ENCODE assay signal across 15 cellular contexts in the genomic region with DNA sequence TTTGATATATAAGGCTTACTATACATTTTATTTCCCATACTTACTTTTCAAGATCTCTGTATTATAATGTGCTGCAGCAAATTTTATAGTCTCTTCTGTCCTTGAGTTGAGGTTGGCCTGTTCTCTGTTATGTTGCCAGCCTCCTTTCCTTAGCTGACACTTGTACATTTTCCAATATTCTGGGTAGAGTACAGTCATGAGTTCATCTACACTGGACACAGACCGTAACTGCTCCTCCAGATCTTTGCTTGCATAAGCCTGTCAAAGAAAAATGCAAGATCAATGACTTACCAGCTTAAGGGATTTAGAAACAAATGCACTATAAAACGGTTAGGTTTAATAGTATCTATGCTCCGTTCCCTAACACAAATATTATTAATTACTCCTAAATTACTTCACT.
DNase-seq lines count a peak whose midpoint lies in the region; ATAC-seq and TF ChIP-seq lines count a peak whose summit lies in the region.
"Had no signal": no experiment of that assay in that cellular context is flagged by ENCODE, and none has a peak within 500 bp of the region (broad histone marks: within the 10 kb centered on the region; RNA-seq: fewer than 3 reads in every experiment).

No MANE protein-coding gene starts in this region.

- TF ChIP-seq CTCF in IMR-90 (conservative IDR thresholded peaks at IDR 0.05; ENCODE audit: low read depth, low read length) (no peak), fibroblast of pulmonary artery (IDR thresholded peaks at IDR 0.05; ENCODE audit: low read length, missing control alignments) (no peak), retinal pigment epithelial cell (conservative IDR thresholded peaks at IDR 0.05; ENCODE audit: low read depth, low read length) (no peak)

- no peak overlapping the region for H3K56ac ChIP-seq in IMR-90 (ENCODE audit: extremely low read depth, insufficient read depth, low read length)

- no peak overlapping the region for H2BK120ac ChIP-seq in IMR-90 (ENCODE audit: low read depth, low read length)

- H3K23ac ChIP-seq in IMR-90 (ENCODE audit: low read depth, low read length), result no peak overlapping the region

- peak overlapping the region; percentile 47; the same call in 1 of the 2 replicates for H3K18ac ChIP-seq in IMR-90 (ENCODE audit: low read depth, low read length)

- WGBS in IMR-90 (ENCODE audit: extremely low coverage in 2 of 2, insufficient read length in 1 of 2), 2 experiments, result no CpG with 5 or more reads among the region's 3 CpGs

- ATAC-seq in IMR-90 (ENCODE audit: low read depth), result peak; percentile 24
- ATAC-seq: A549; CD8-positive, alpha-beta T cell; HCT116 had no signal

- H3K9me3 ChIP-seq in IMR-90 (ENCODE audit: control insufficient read depth, insufficient read depth, low read length), result no peaks in the 10 kb centered on the region
- H3K9me3 ChIP-seq: A549 had no signal

- peaks cover 12% of the 10 kb centered on the region for H3K4me1 ChIP-seq in IMR-90 (ENCODE audit: control insufficient read depth, insufficient read depth, low read length)

- DNase-seq in IMR-90, result peak; percentile 46
- peak; percentile 89 for DNase-seq in amniotic epithelial cell (ENCODE audit: low read depth)
- DNase-seq in fibroblast of pulmonary artery (ENCODE audit: low read depth), result peak; percentile 22
- peak; percentile 38 for DNase-seq in retinal pigment epithelial cell (ENCODE audit: low read depth)
- no peak for DNase-seq in NCI-H226
- no peak for DNase-seq in NCI-H1105 (lab: John Stamatoyannopoulos, UW)
- no peak for DNase-seq in activated CD4-positive, alpha-beta T cell treated with anti-CD3 and anti-CD28 coated beads for 4 hours
- DNase-seq: CD8-positive, alpha-beta T cell; COR-L47; DMS153; DMS79 treated with DMSO at 0.1 percent for 48 hours; EL; GM23248 had no signal

- no peaks in the 10 kb centered on the region for H3K27me3 ChIP-seq in IMR-90 (ENCODE audit: control insufficient read depth, insufficient read depth, low read length)

- H3K79me1 ChIP-seq in IMR-90 (ENCODE audit: low read depth in 1 of 2, low read length in 2 of 2), result peaks cover 11 to 37% of the 10 kb centered on the region in 2 experiments; a peak in 3 of 4 replicates

- in situ Hi-C loops in IMR-90 (cut with MboI; ENCODE audit: low sequenced_read_pairs), result no loop called here

- no TSS peak for BruUV-seq in IMR-90 (replicated peaks; lab: Mats Ljungman, UMichigan)

- no peak overlapping the region for H2AK9ac ChIP-seq in IMR-90 (replicated peaks; ENCODE audit: low read depth, low read length, poor library complexity)

- no peak overlapping the region for H2BK15ac ChIP-seq in IMR-90 (ENCODE audit: low read depth, low read length)

- no peak overlapping the region for H3K4me3 ChIP-seq in IMR-90 (ENCODE audit: insufficient read depth, low read depth, low read length)
- no peak overlapping the region for H3K4me3 ChIP-seq in fibroblast of pulmonary artery (replicated peaks; ENCODE audit: low read depth, low read length)
- H3K4me3 ChIP-seq in retinal pigment epithelial cell (ENCODE audit: low read length), result no peak overlapping the region
- H3K4me3 ChIP-seq: A549, GM23248 had no signal

- H3K4me2 ChIP-seq in IMR-90 (ENCODE audit: low read depth, low read length), result no peak overlapping the region
- H3K4me2 ChIP-seq: A549 had no signal

- CTCF ChIA-PET in IMR-90 (lab: Yijun Ruan, JAX), result no interaction called here

- H3K9me1 ChIP-seq in IMR-90 (ENCODE audit: insufficient read depth, low read length), result peaks cover 17% of the 10 kb centered on the region

- H2AFZ ChIP-seq in IMR-90 (replicated peaks; ENCODE audit: low read length, poor library complexity), result no peak overlapping the region
- H2AFZ ChIP-seq: GM23248 had no signal

- H4K91ac ChIP-seq in IMR-90 (ENCODE audit: insufficient read depth, low read depth, low read length), result no peak overlapping the region

- H3K27ac ChIP-seq in IMR-90 (ENCODE audit: insufficient read depth, low read length), result no peak overlapping the region
- H3K27ac ChIP-seq: A549, GM23248 had no signal

- peaks cover 55% of the 10 kb centered on the region for H4K20me1 ChIP-seq in IMR-90 (ENCODE audit: insufficient read depth, low read length)

- intact Hi-C loops in IMR-90 (cut with micrococcal nuclease), result loop anchor here (5.0 kb wide), 2 partner anchors 63 to 352 kb away; a partner anchor contains a TSS

- dilution Hi-C loops in IMR-90 (cut with HindIII; ENCODE audit: low sequenced_read_pairs, unreplicated experiment), result no loop called here

- no peak overlapping the region for H2BK20ac ChIP-seq in IMR-90 (ENCODE audit: low read depth, low read length)

- H3K4ac ChIP-seq in IMR-90 (ENCODE audit: low read depth, low read length), result no peak overlapping the region

- H4K5ac ChIP-seq in IMR-90 (ENCODE audit: low read depth, low read length), result no peak overlapping the region; the same call in 1 of the 2 replicates

- H3K9ac ChIP-seq in IMR-90 (ENCODE audit: low read depth, low read length), result no peak overlapping the region
- H3K9ac ChIP-seq: GM23248 had no signal

- TF ChIP-seq POLR2A in IMR-90 (IDR thresholded peaks at IDR 0.05; ENCODE audit: low read depth, low read length), result no peak

- peaks cover 7% of the 10 kb centered on the region for H3K36me3 ChIP-seq in IMR-90 (ENCODE audit: control insufficient read depth, insufficient read depth, low read length)

- H4K8ac ChIP-seq in IMR-90 (ENCODE audit: low read depth in 2 of 2, low read length in 2 of 2), result no peak overlapping the region

- TF ChIP-seq RAD21 in IMR-90 (IDR thresholded peaks at IDR 0.05; ENCODE audit: low read length), result no peak

- H2AK5ac ChIP-seq in IMR-90 (ENCODE audit: low read depth, low read length), result no peak overlapping the region

- POLR2A ChIA-PET in IMR-90 (lab: Charles Lee; ENCODE audit: unreplicated experiment), result no interaction called here

- H3K14ac ChIP-seq in IMR-90 (replicated peaks; ENCODE audit: low read depth, low read length), result no peak overlapping the region

- H2BK5ac ChIP-seq in IMR-90 (ENCODE audit: low read depth, low read length, poor library complexity, severe bottlenecking), result peak overlapping the region; percentile 15

TF ChIP-seq in IMR-90, 13 proteins besides CTCF, POLR2A, EP300 and RAD21:
- TF ChIP-seq SMC3 (IDR thresholded peaks at IDR 0.05; ENCODE audit: low read depth, low read length) (no peak), CEBPB (IDR thresholded peaks at IDR 0.05; ENCODE audit: low read depth, low read length) (no peak), FOS (IDR thresholded peaks at IDR 0.05; ENCODE audit: low read depth, low read length) (no peak), MXI1 (IDR thresholded peaks at IDR 0.05; ENCODE audit: borderline replicate concordance, low read depth, low read length) (no peak), CHD1 (IDR thresholded peaks at IDR 0.05; ENCODE audit: low read depth, low read length) (no peak), RFX5 (IDR thresholded peaks at IDR 0.05; ENCODE audit: low read depth, low read length) (no peak)

Comparison
In these comparisons a context has a peak if more than half of its experiments do, and no peak if none do; other contexts are left out.
1. DNase-seq: peak in IMR-90 (single experiment), amniotic epithelial cell (single experiment), fibroblast of pulmonary artery (single experiment) and retinal pigment epithelial cell (single experiment); none in NCI-H226 (single experiment), NCI-H1105 (single experiment) and activated CD4-positive, alpha-beta T cell treated with anti-CD3 and anti-CD28 coated beads for 4 hours (0 of 2).